9 cellular contexts compared by ENCODE assay signal in the genomic region with DNA sequence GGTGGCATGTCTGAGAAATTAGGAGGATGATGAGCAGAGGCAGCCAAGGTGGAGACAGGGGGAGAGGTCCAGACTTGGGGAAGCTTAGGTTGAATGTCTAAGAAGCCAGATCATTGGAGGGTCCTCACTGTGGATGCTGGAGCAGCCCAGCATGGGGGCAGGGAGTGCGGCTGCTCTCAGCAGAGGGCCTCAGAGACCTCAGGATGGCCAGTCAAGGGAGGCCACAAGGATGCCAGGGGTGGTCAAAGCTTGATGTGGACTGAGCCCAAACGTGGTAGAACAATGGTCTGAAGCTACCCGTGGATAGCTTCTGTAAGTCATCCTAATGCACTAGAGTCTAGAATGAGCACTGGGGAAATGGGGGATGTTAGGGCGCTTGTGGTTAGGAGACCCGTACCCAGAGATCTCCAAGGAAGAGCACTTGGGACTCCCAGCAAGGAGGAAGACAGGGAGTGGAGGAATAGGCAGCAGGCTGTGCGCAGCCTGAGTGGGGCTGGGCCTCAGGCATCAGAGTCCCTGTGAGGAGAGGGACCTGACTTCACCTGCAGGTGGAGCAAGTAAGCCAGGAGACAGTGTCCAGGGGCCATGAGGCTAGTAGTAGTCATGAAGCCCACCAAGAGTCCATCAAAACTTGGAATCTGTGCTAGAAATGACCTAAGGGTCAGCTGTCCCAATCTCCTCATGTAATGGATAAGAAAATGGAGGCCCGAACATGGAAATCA. TPM values are rescaled to one million over a fixed set of nuclear protein-coding genes. Genes with fewer than 3 reads are reported as not detected.
DNase-seq lines count a peak whose midpoint lies in the region; ATAC-seq and TF ChIP-seq lines count a peak whose summit lies in the region.
"Had no signal": no experiment of that assay in that cellular context is flagged by ENCODE, and none has a peak within 500 bp of the region (broad histone marks: within the 10 kb centered on the region; RNA-seq: fewer than 3 reads in every experiment).

No MANE protein-coding gene starts in this region.

- intact Hi-C loops in transverse colon (cut with DNase I; ENCODE audit: low total_unique reads): loop anchor here (5.0 kb wide), 1 partner anchor 144 kb away; no protein-coding TSS in a partner anchor
- intact Hi-C loops in naive thymus-derived CD4-positive, alpha-beta T cell (cut with micrococcal nuclease): loop anchor here (2.0 to 10.0 kb wide), 3 partner anchors 51 to 395 kb away; a partner anchor contains a TSS

- H3K9me3 ChIP-seq in AG04450 (ENCODE audit: control insufficient read depth, insufficient read depth, low read length) (peaks cover 2% of the 10 kb centered on the region; the same call in 1 of the 2 replicates), transverse colon (no peaks in the 10 kb centered on the region)
- H3K9me3 ChIP-seq in naive thymus-derived CD4-positive, alpha-beta T cell (ENCODE audit: control insufficient read depth in 2 of 3, low read length in 3 of 3): no peaks in the 10 kb centered on the region

- no peaks in the 10 kb centered on the region for H3K36me3 Mint-ChIP-seq in naive thymus-derived CD4-positive, alpha-beta T cell

- no peak for DNase-seq in AG04450 (ENCODE audit: low read depth, low spot score)
- DNase-seq in RKO (ENCODE audit: low spot score): peak; percentile 5
- peak in 1 of 2 donors; percentile 34 for DNase-seq in foreskin fibroblast
- no peak for DNase-seq in transverse colon
- DNase-seq in NCI-H526 treated with DMSO at 0.1 percent for 48 hours (lab: John Stamatoyannopoulos, UW): no peak
- DNase-seq in naive thymus-derived CD4-positive, alpha-beta T cell: no peak
- no peak for DNase-seq in NCI-H1048 (lab: John Stamatoyannopoulos, UW)
- DNase-seq: activated naive CD4-positive, alpha-beta T cell treated with Interleukin-2 at 50 U/mL for 16 hours had no signal

- no peak for ATAC-seq in naive thymus-derived CD4-positive, alpha-beta T cell

- peaks cover 6% of the 10 kb centered on the region for H3K27me3 ChIP-seq in AG04450 (ENCODE audit: control insufficient read depth, insufficient read depth, low read length)
- peaks cover 28% of the 10 kb centered on the region for H3K27me3 ChIP-seq in transverse colon
- no peaks in the 10 kb centered on the region for H3K27me3 ChIP-seq in naive thymus-derived CD4-positive, alpha-beta T cell (ENCODE audit: control insufficient read depth in 2 of 2, insufficient read depth in 2 of 2, low read length in 2 of 2)

- POLR2A ChIA-PET in AG04450 (lab: Yijun Ruan, JAX): interaction anchor here (0.6 kb wide), 1 partner anchor 318 kb away, joined by 4 read pairs; no protein-coding TSS in a partner anchor
- POLR2A ChIA-PET in naive thymus-derived CD4-positive, alpha-beta T cell (lab: Charles Lee): no interaction called here

- H3K4me1 Mint-ChIP-seq in naive thymus-derived CD4-positive, alpha-beta T cell: peaks cover 13 to 24% (median 24%) of the 10 kb centered on the region in 7 donors

- TF ChIP-seq CTCF in AG04450 (IDR thresholded peaks at IDR 0.05; ENCODE audit: low read depth, low read length) (peak; percentile 44), GM12873 (IDR thresholded peaks at IDR 0.05; ENCODE audit: insufficient read depth, low read depth, low read length, missing control alignments) (peak; percentile 62), foreskin fibroblast (IDR thresholded peaks at IDR 0.05; ENCODE audit: low read depth, low read length) (peak; percentile 31), transverse colon (IDR thresholded peaks at IDR 0.05) (peak in 1 of 5 experiments; percentile 5)

- peaks cover 0 to 4% (median 0%) of the 10 kb centered on the region in 4 donors for H3K4me1 ChIP-seq in transverse colon
- peaks cover 0 to 14% of the 10 kb centered on the region in 2 donors for H3K4me1 ChIP-seq in naive thymus-derived CD4-positive, alpha-beta T cell (ENCODE audit: control insufficient read depth in 2 of 2, insufficient read depth in 2 of 2, low read length in 2 of 2)

- no peak overlapping the region for H3K27ac Mint-ChIP-seq in naive thymus-derived CD4-positive, alpha-beta T cell

- H3K36me3 ChIP-seq in transverse colon: no peaks in the 10 kb centered on the region
- H3K36me3 ChIP-seq in naive thymus-derived CD4-positive, alpha-beta T cell (ENCODE audit: control insufficient read depth in 2 of 3, insufficient read depth in 3 of 3, low read length in 3 of 3): no peaks in the 10 kb centered on the region

- no peak for TF ChIP-seq POLR2A in transverse colon (IDR thresholded peaks at IDR 0.05)

- H3K27ac ChIP-seq in AG04450 (ENCODE audit: low read depth, low read length) (no peak overlapping the region), transverse colon (no peak overlapping the region)
- no peak overlapping the region for H3K27ac ChIP-seq in naive thymus-derived CD4-positive, alpha-beta T cell (ENCODE audit: low read depth, low read length)

- CTCF ChIA-PET in AG04450 (lab: Charles Lee): interaction anchor here (0.7 to 8.5 kb wide), 26 partner anchors 10 to 633 kb away, joined by 3 to 354 read pairs (median 8); a partner anchor contains a TSS
- CTCF ChIA-PET in naive thymus-derived CD4-positive, alpha-beta T cell (lab: Charles Lee): interaction anchor here (0.5 to 6.2 kb wide), 2 partner anchors 11 to 140 kb away, joined by 4 to 51 read pairs; no protein-coding TSS in a partner anchor

- peaks cover 6 to 21% (median 10%) of the 10 kb centered on the region in 5 donors for H3K27me3 Mint-ChIP-seq in naive thymus-derived CD4-positive, alpha-beta T cell

- 74 to 85% methylated on average over 3 to 7 of the region's 7 CpGs for WGBS in transverse colon (ENCODE audit: low coverage in 1 of 2), 2 donors

- H3K4me3 ChIP-seq in AG04450 (ENCODE audit: low read depth, low read length): no peak overlapping the region
- no peak overlapping the region for H3K4me3 ChIP-seq in foreskin fibroblast (ENCODE audit: low read depth in 1 of 2, low read length in 2 of 2)
- H3K4me3 ChIP-seq in transverse colon: no peak overlapping the region
- no peak overlapping the region for H3K4me3 ChIP-seq in naive thymus-derived CD4-positive, alpha-beta T cell (ENCODE audit: low read length)

- no peak for TF ChIP-seq EP300 in transverse colon (IDR thresholded peaks at IDR 0.05; ENCODE audit: low read depth)

- H3K9me3 Mint-ChIP-seq in naive thymus-derived CD4-positive, alpha-beta T cell: no peaks in the 10 kb centered on the region

- in situ Hi-C loops in transverse colon (cut with MboI; ENCODE audit: low pct_ligation_motif_present in 1 of 4, low pct_unique_long_range_greater_than_20kb in 1 of 4, low sequenced_read_pairs in 3 of 4): loop anchor here in 2 of 4 donors (5.0 to 25.0 kb wide), 3 partner anchors 129 to 234 kb away; no protein-coding TSS in a partner anchor

- H3K4me3 Mint-ChIP-seq in naive thymus-derived CD4-positive, alpha-beta T cell: no peak overlapping the region

RNA-seq across cellular contexts. Expression of a gene that starts 4.3 kb away (rescaled TPM):
- not detected in 2 replicates for polyA plus RNA-seq in AG04450 (2011; rRNA removed)
- not detected in 2 replicates for polyA minus RNA-seq in AG04450 (2011; rRNA and poly(A)+ RNA removed)
- 10 to 100 TPM; 24.0 to 99.0 (median 34.3) TPM for total RNA-seq in transverse colon
- 1,000 to 10,000 TPM in 1 of 5 experiments, 100 to 1,000 TPM in 1, 1 to 10 TPM in 2, not detected in 1; 8.3 to 2,269 (median 103) TPM for total RNA-seq in naive thymus-derived CD4-positive, alpha-beta T cell
- polyA plus RNA-seq in naive thymus-derived CD4-positive, alpha-beta T cell: 10 to 100 TPM in 1 of 2 donors, 1 to 10 TPM in 1; 9.0 to 22.8 TPM

RNA-seq across cellular contexts. Expression of a gene that starts 4.7 kb away (rescaled TPM):
- not detected in 2 replicates for polyA plus RNA-seq in AG04450 (2011; rRNA removed)
- polyA minus RNA-seq in AG04450 (2011; rRNA and poly(A)+ RNA removed): not detected in 2 replicates
- total RNA-seq in transverse colon: not detected
- not detected for total RNA-seq in naive thymus-derived CD4-positive, alpha-beta T cell
- not detected for polyA plus RNA-seq in naive thymus-derived CD4-positive, alpha-beta T cell

RNA-seq across cellular contexts. Expression of a gene that starts 22.0 kb away (rescaled TPM):
- polyA plus RNA-seq in AG04450 (2011; rRNA removed): not detected in 2 replicates
- polyA minus RNA-seq in AG04450 (2011; rRNA and poly(A)+ RNA removed): not detected in 2 replicates
- total RNA-seq in transverse colon: not detected
- total RNA-seq in naive thymus-derived CD4-positive, alpha-beta T cell: 100 to 1,000 TPM in 1 of 5 experiments, 10 to 100 TPM in 1, not detected in 3; 22.0 to 179 TPM
- polyA plus RNA-seq in naive thymus-derived CD4-positive, alpha-beta T cell: not detected

RNA-seq across cellular contexts. Expression of a gene that starts 37.5 kb away (rescaled TPM):
- polyA plus RNA-seq in AG04450 (2011; rRNA removed): not detected in 2 replicates
- not detected in 2 replicates for polyA minus RNA-seq in AG04450 (2011; rRNA and poly(A)+ RNA removed)
- 1 to 10 TPM in 2 of 4 donors, not detected in 2; 1.6 to 7.4 TPM for total RNA-seq in transverse colon
- 1,000 to 10,000 TPM in 1 of 5 experiments, 100 to 1,000 TPM in 1, 1 to 10 TPM in 2, not detected in 1; 1.3 to 1,624 (median 61.2) TPM for total RNA-seq in naive thymus-derived CD4-positive, alpha-beta T cell
- 10 to 100 TPM in 1 of 2 donors, 1 to 10 TPM in 1; 1.7 to 10.8 TPM for polyA plus RNA-seq in naive thymus-derived CD4-positive, alpha-beta T cell

RNA-seq across cellular contexts. Expression of a gene that starts 40.6 kb away (rescaled TPM):
- not detected in 2 replicates for polyA plus RNA-seq in AG04450 (2011; rRNA removed)
- polyA minus RNA-seq in AG04450 (2011; rRNA and poly(A)+ RNA removed): not detected in 2 replicates
- not detected for total RNA-seq in transverse colon
- not detected for total RNA-seq in naive thymus-derived CD4-positive, alpha-beta T cell
- polyA plus RNA-seq in naive thymus-derived CD4-positive, alpha-beta T cell: not detected
